ENCODE assay signal across 1 cellular context in genomic region chr20:63626424-63627128, GRCh38.
TF ChIP-seq lines count a peak whose summit lies in the region.

GMEB2 (minus strand) TSS chr20:63627101; CDS start chr20:63619397, 7,704 bp downstream.

TF ChIP-seq in HepG2, 621 proteins besides CTCF, POLR2A, EP300 and RAD21 (continued from another document and continues in another):
- TF ChIP-seq ZNF780A (CRISPR knock-in tag; IDR thresholded peaks at IDR 0.05) (no peak), SIN3B (IDR thresholded peaks at IDR 0.05; ENCODE audit: low read length) (no peak), ZNF329 (CRISPR knock-in tag; IDR thresholded peaks at IDR 0.05; ENCODE audit: low read depth) (peak; percentile 83), ZNF75D (CRISPR knock-in tag; IDR thresholded peaks at IDR 0.05; ENCODE audit: borderline replicate concordance) (no peak), ZGPAT (CRISPR knock-in tag; IDR thresholded peaks at IDR 0.05) (0 out of 2 replicates have a peak, but pooled peaks have one; percentile 3), YY1 (IDR thresholded peaks at IDR 0.05; ENCODE audit: insufficient read depth, insufficient replicate concordance, low read depth, low read length) (peak; percentile 92), ZNF333 (CRISPR knock-in tag; IDR thresholded peaks at IDR 0.05; ENCODE audit: borderline replicate concordance) (peak; percentile 20; the same call in 1 of the 2 replicates), ZBTB10 (CRISPR knock-in tag; IDR thresholded peaks at IDR 0.05; ENCODE audit: borderline replicate concordance) (peak; percentile 83), HNF1B (CRISPR knock-in tag; IDR thresholded peaks at IDR 0.05) (0 out of 2 replicates have a peak, but pooled peaks have one; percentile 54), ZBTB7A (CRISPR knock-in tag; IDR thresholded peaks at IDR 0.05) (peak; percentile 88), IRF1 (CRISPR knock-in tag; IDR thresholded peaks at IDR 0.05; ENCODE audit: low read depth) (no peak), FOXK1 (CRISPR knock-in tag; IDR thresholded peaks at IDR 0.05; ENCODE audit: borderline replicate concordance, low read depth) (peak; percentile 43; the same call in 1 of the 2 replicates), XRCC5 (optimal IDR thresholded peaks at IDR 0.05; ENCODE audit: low read length) (peak; percentile 56), ETV5 (CRISPR knock-in tag; IDR thresholded peaks at IDR 0.05; ENCODE audit: borderline replicate concordance) (peak; percentile 51; the same call in 1 of the 2 replicates), PCBP2 (optimal IDR thresholded peaks at IDR 0.05; ENCODE audit: low read depth, low read length, poor library complexity, severe bottlenecking) (no peak), ZNF224 (CRISPR knock-in tag; IDR thresholded peaks at IDR 0.05) (no peak), PRPF4 (IDR thresholded peaks at IDR 0.05; ENCODE audit: low read depth, low read length, poor library complexity, severe bottlenecking) (peak; percentile 46), ZBTB1 (CRISPR knock-in tag; IDR thresholded peaks at IDR 0.05; ENCODE audit: borderline replicate concordance) (no peak), ZFP36L1 (CRISPR knock-in tag; IDR thresholded peaks at IDR 0.05) (no peak), ZNF580 (CRISPR knock-in tag; IDR thresholded peaks at IDR 0.05; ENCODE audit: borderline replicate concordance, low read depth) (0 out of 2 replicates have a peak, but pooled peaks have one; percentile 42), ZNF282 (IDR thresholded peaks at IDR 0.05; ENCODE audit: partially characterized antibody) (no peak), ZNF574 (CRISPR knock-in tag; IDR thresholded peaks at IDR 0.05) (peak; percentile 79), KLF12 (CRISPR knock-in tag; IDR thresholded peaks at IDR 0.05; ENCODE audit: borderline replicate concordance) (peak; percentile 55; the same call in 1 of the 2 replicates), DRAP1 (CRISPR knock-in tag; IDR thresholded peaks at IDR 0.05) (no peak), BCL6 (CRISPR knock-in tag; IDR thresholded peaks at IDR 0.05) (0 out of 2 replicates have a peak, but pooled peaks have one; percentile 23), CEBPZ (IDR thresholded peaks at IDR 0.05; ENCODE audit: low read length) (no peak), SATB2 (CRISPR knock-in tag; IDR thresholded peaks at IDR 0.05) (peak; percentile 57; the same call in 1 of the 2 replicates), YEATS2 (CRISPR knock-in tag; IDR thresholded peaks at IDR 0.05; ENCODE audit: borderline replicate concordance) (0 out of 2 replicates have a peak, but pooled peaks have one; percentile 4), RERE (CRISPR knock-in tag; IDR thresholded peaks at IDR 0.05; ENCODE audit: low read depth) (no peak)
